ENCODE assay signal across 1 cellular context in genomic region chr19:49038557-49039276, GRCh38.
TF ChIP-seq lines count a peak whose summit lies in the region.
"Not testable (repeated sequence)": the region's sequence is repeated elsewhere in the genome, so short reads cannot be mapped to it uniquely, and the experiment has no call there.

No MANE protein-coding gene starts in this region.

TF ChIP-seq in HepG2, 621 proteins besides CTCF, POLR2A, EP300 and RAD21:
- TF ChIP-seq FOSL2 (CRISPR knock-in tag; IDR thresholded peaks at IDR 0.05) = peak; percentile 90
- 0 out of 2 replicates have a peak, but pooled peaks have one; percentile 5 for TF ChIP-seq CREB1 (IDR thresholded peaks at IDR 0.05)
- not testable (repeated sequence) for TF ChIP-seq CREB1 (CRISPR knock-in tag; IDR thresholded peaks at IDR 0.05)
- TF ChIP-seq SAP130 (CRISPR knock-in tag; IDR thresholded peaks at IDR 0.05; ENCODE audit: low read depth) = 0 out of 2 replicates have a peak, but pooled peaks have one; percentile 13
